ENCODE assay signal across 12 cellular contexts in genomic region chr18:76212958-76213357, GRCh38.
A peak's percentile ranks its signal among the peaks of the same experiment; 100 is the strongest.
DNase-seq lines count a peak whose midpoint lies in the region; ATAC-seq and TF ChIP-seq lines count a peak whose summit lies in the region.
"Had no signal": no experiment of that assay in that cellular context is flagged by ENCODE, and none has a peak within 500 bp of the region (broad histone marks: within the 10 kb centered on the region; RNA-seq: fewer than 3 reads in every experiment).

No MANE protein-coding gene starts in this region.

- ATAC-seq in WTC11 = peak; percentile 57
- no peak for ATAC-seq in HG03520 (IDR thresholded peaks at IDR 0.05; ENCODE audit: unreplicated experiment)
- ATAC-seq in HG03457 (IDR thresholded peaks at IDR 0.05; ENCODE audit: unreplicated experiment) = no peak
- ATAC-seq: Right ventricle myocardium inferior had no signal

- no peaks in the 10 kb centered on the region for H4K20me1 ChIP-seq in BLaER1

- peaks cover 16% of the 10 kb centered on the region for H3K4me1 Mint-ChIP-seq in WTC11

- H3K9me3 Mint-ChIP-seq in WTC11 = peaks cover 15% of the 10 kb centered on the region
- H3K9me3 Mint-ChIP-seq: type B pancreatic cell had no signal

- no peaks in the 10 kb centered on the region for H3K27me3 Mint-ChIP-seq in WTC11 (ENCODE audit: low read depth)

- no peaks in the 10 kb centered on the region for H3K9me3 ChIP-seq in BLaER1

- no peak overlapping the region for H3K27ac Mint-ChIP-seq in WTC11
- H3K27ac Mint-ChIP-seq: type B pancreatic cell had no signal

- no peak overlapping the region for H3K4me3 ChIP-seq in BLaER1
- H3K4me3 ChIP-seq in Jurkat, Clone E6-1 (ENCODE audit: low read length) = no peak overlapping the region

- peak overlapping the region; percentile 54 for H3K4me2 ChIP-seq in BLaER1

- H3K36me3 Mint-ChIP-seq in WTC11 = peaks cover 3% of the 10 kb centered on the region; the same call in 1 of the 2 replicates
- H3K36me3 Mint-ChIP-seq: type B pancreatic cell had no signal

- H3K27ac ChIP-seq in BLaER1 = no peak overlapping the region

- peaks cover 28% of the 10 kb centered on the region for H3K4me1 ChIP-seq in BLaER1

- no peak overlapping the region for H3K9ac ChIP-seq in BLaER1

- H3K4me3 Mint-ChIP-seq in WTC11 = no peak overlapping the region
- H3K4me3 Mint-ChIP-seq: type B pancreatic cell had no signal

- DNase-seq in Jurkat, Clone E6-1 (ENCODE audit: low read depth, low spot score) = peak; percentile 89
- DNase-seq in NCI-H2081 (lab: John Stamatoyannopoulos, UW) = peak; percentile 93 to 100
- DNase-seq in WTC11 (ENCODE audit: low spot score) = no peak
- no peak for DNase-seq in cerebellar nuclear complex (lab: John Stamatoyannopoulos, UW)
- DNase-seq in activated CD4-positive, CD25-positive, alpha-beta regulatory T cell (lab: John Stamatoyannopoulos, UW) = no peak
- DNase-seq: activated CD8-positive, alpha-beta memory T cell treated with anti-CD3 and anti-CD28 coated beads for 24 hours; activated gamma-delta T cell had no signal

- POLR2A ChIA-PET in WTC11 (lab: Charles Lee) = no interaction called here

- CTCF ChIA-PET in WTC11 (lab: Charles Lee) = interaction anchor here (0.6 to 1.5 kb wide), 2 partner anchors 46 to 928 kb away, joined by 3 to 4 read pairs; no protein-coding TSS in a partner anchor

- TF ChIP-seq CTCF in WTC11 (IDR thresholded peaks at IDR 0.05) = no peak

- H3K36me3 ChIP-seq in BLaER1 = no peaks in the 10 kb centered on the region

- H3K27me3 ChIP-seq in BLaER1 = no peaks in the 10 kb centered on the region

TF ChIP-seq in WTC11, 78 proteins besides CTCF, POLR2A, EP300 and RAD21:
- TF ChIP-seq SP1 (CRISPR knock-in tag; conservative IDR thresholded peaks at IDR 0.05) (no peak), FOXJ3 (CRISPR knock-in tag; IDR thresholded peaks at IDR 0.05; ENCODE audit: borderline replicate concordance) (no peak), NFYB (CRISPR knock-in tag; conservative IDR thresholded peaks at IDR 0.05; ENCODE audit: low read depth) (no peak), ATF2 (CRISPR knock-in tag; IDR thresholded peaks at IDR 0.05; ENCODE audit: borderline replicate concordance, low read depth) (no peak), ARID4B (CRISPR knock-in tag; IDR thresholded peaks at IDR 0.05; ENCODE audit: borderline replicate concordance) (no peak), NR1H2 (CRISPR knock-in tag; IDR thresholded peaks at IDR 0.05) (no peak), SMAD3 (CRISPR knock-in tag; IDR thresholded peaks at IDR 0.05; ENCODE audit: borderline replicate concordance) (no peak), TP53 (CRISPR knock-in tag; IDR thresholded peaks at IDR 0.05) (no peak), MAX (CRISPR knock-in tag; IDR thresholded peaks at IDR 0.05) (no peak), ZNF396 (CRISPR knock-in tag; IDR thresholded peaks at IDR 0.05; ENCODE audit: borderline replicate concordance) (no peak), MLX (CRISPR knock-in tag; IDR thresholded peaks at IDR 0.05) (no peak), RORB (CRISPR knock-in tag; IDR thresholded peaks at IDR 0.05) (no peak), GRHL2 (CRISPR knock-in tag; IDR thresholded peaks at IDR 0.05; ENCODE audit: insufficient replicate concordance, severe bottlenecking) (no peak), MXD4 (CRISPR knock-in tag; IDR thresholded peaks at IDR 0.05; ENCODE audit: borderline replicate concordance) (no peak), IRF1 (CRISPR knock-in tag; IDR thresholded peaks at IDR 0.05) (no peak), ETV6 (CRISPR knock-in tag; IDR thresholded peaks at IDR 0.05) (no peak), ZNF281 (CRISPR knock-in tag; IDR thresholded peaks at IDR 0.05) (no peak)

Comparison
In these comparisons a context has a peak if more than half of its experiments do, and no peak if none do; other contexts are left out.
1. DNase-seq: peak in Jurkat, Clone E6-1 (single experiment) and NCI-H2081 (2 of 2); none in WTC11 (single experiment), cerebellar nuclear complex (0 of 2) and activated CD4-positive, CD25-positive, alpha-beta regulatory T cell (0 of 4).